ENCODE assay signal across 1 cellular context in genomic region chr3:72447059-72447946, GRCh38.
TF ChIP-seq lines count a peak whose summit lies in the region.

No MANE protein-coding gene starts in this region.

TF ChIP-seq in K562, 482 proteins besides CTCF, POLR2A, EP300 and RAD21 (continued from another document):
- TF ChIP-seq, protein P1, sequence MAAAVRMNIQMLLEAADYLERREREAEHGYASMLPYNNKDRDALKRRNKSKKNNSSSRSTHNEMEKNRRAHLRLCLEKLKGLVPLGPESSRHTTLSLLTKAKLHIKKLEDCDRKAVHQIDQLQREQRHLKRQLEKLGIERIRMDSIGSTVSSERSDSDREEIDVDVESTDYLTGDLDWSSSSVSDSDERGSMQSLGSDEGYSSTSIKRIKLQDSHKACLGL (CRISPR knock-in tag; IDR thresholded peaks at IDR 0.05; ENCODE audit: borderline replicate concordance, poor library complexity, severe bottlenecking) = peak; percentile 39
- TF ChIP-seq ZNF175 (CRISPR knock-in tag; IDR thresholded peaks at IDR 0.05; ENCODE audit: low read depth) (peak; percentile 57; the same call in 1 of the 2 replicates), E2F4 (CRISPR knock-in tag; IDR thresholded peaks at IDR 0.05; ENCODE audit: low read depth) (no peak), PYGO2 (tag; IDR thresholded peaks at IDR 0.05) (no peak), STAG1 (CRISPR knock-in tag; IDR thresholded peaks at IDR 0.05; ENCODE audit: borderline replicate concordance) (peak; percentile 40; the same call in 1 of the 2 replicates), NONO (IDR thresholded peaks at IDR 0.05; ENCODE audit: low read depth in 2 of 2, low read length in 1 of 2) (peak in 1 of 2 experiments; percentile 65; a peak in 1 of 4 replicates), CHD7 (IDR thresholded peaks at IDR 0.05; ENCODE audit: low read depth, low read length) (no peak), CAMTA2 (CRISPR knock-in tag; conservative IDR thresholded peaks at IDR 0.05) (no peak), BCOR (IDR thresholded peaks at IDR 0.05) (no peak)
- TF ChIP-seq, protein P2, sequence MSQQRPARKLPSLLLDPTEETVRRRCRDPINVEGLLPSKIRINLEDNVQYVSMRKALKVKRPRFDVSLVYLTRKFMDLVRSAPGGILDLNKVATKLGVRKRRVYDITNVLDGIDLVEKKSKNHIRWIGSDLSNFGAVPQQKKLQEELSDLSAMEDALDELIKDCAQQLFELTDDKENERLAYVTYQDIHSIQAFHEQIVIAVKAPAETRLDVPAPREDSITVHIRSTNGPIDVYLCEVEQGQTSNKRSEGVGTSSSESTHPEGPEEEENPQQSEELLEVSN (IDR thresholded peaks at IDR 0.05; ENCODE audit: borderline replicate concordance in 1 of 2, extremely low read depth in 1 of 2, insufficient read depth in 1 of 2, insufficient read length in 1 of 2, low read depth in 1 of 2, low read length in 1 of 2, poor library complexity in 1 of 2, severe bottlenecking in 1 of 2) = peak; percentile 96 to 97
